8 cellular contexts compared by ENCODE assay signal in genomic region chr6:165662041-165662491, GRCh38. TPM values are rescaled to one million over a fixed set of nuclear protein-coding genes. Genes with fewer than 3 reads are reported as not detected.
DNase-seq lines count a peak whose midpoint lies in the region; ATAC-seq, FAIRE-seq and TF ChIP-seq lines count a peak whose summit lies in the region.

No MANE protein-coding gene starts in this region.

- FAIRE-seq in urothelium cell line (lab: Jason Lieb, UNC), result peak; percentile 37

- no peaks in the 10 kb centered on the region for H3K36me3 ChIP-seq in breast epithelium
- no peaks in the 10 kb centered on the region for H3K36me3 ChIP-seq in mammary epithelial cell (ENCODE audit: insufficient read depth, low read length)
- H3K36me3 ChIP-seq in mesenchymal stem cell (ENCODE audit: control insufficient read depth in 1 of 2, insufficient read depth in 2 of 2, low read depth in 1 of 2, low read length in 2 of 2), result no peaks in the 10 kb centered on the region

- peaks cover 7% of the 10 kb centered on the region for H3K4me1 Mint-ChIP-seq in activated CD4-positive, alpha-beta T cell treated with anti-CD3 and anti-CD28 coated beads, Interleukin-2, amount 10 ng/mL, durations not matched to agents 7 days and 5 days

- no peak overlapping the region for H4K91ac ChIP-seq in mesenchymal stem cell (ENCODE audit: low read length)

- peak overlapping the region; percentile 12 for H4K8ac ChIP-seq in mesenchymal stem cell (ENCODE audit: low read length)

- no peak overlapping the region for H2BK15ac ChIP-seq in mesenchymal stem cell (ENCODE audit: low read depth, poor library complexity, severe bottlenecking)

- in situ Hi-C loops in mammary epithelial cell (cut with MboI; ENCODE audit: low sequenced_read_pairs in 2 of 2), result no loop called here

- H2AFZ ChIP-seq in mammary epithelial cell (ENCODE audit: low read depth, low read length) (no peak overlapping the region), mesenchymal stem cell (ENCODE audit: low read depth, low read length) (peak overlapping the region; percentile 30)

- dilution Hi-C loops in mammary epithelial cell (cut with HindIII; ENCODE audit: low sequenced_read_pairs), result no loop called here

- CTCF ChIA-PET in mammary epithelial cell (lab: Charles Lee; ENCODE audit: low non-redundant PET), result no interaction called here
- CTCF ChIA-PET in activated CD4-positive, alpha-beta T cell treated with anti-CD3 and anti-CD28 coated beads, Interleukin-2, amount 10 ng/mL, durations not matched to agents 7 days and 5 days (lab: Charles Lee), result no interaction called here

- BruUV-seq in mammary epithelial cell (replicated peaks; lab: Mats Ljungman, UMichigan), result no TSS peak

- no peak for TF ChIP-seq POLR2A in breast epithelium (IDR thresholded peaks at IDR 0.05)

- no peaks in the 10 kb centered on the region for H3K9me3 Mint-ChIP-seq in activated CD4-positive, alpha-beta T cell treated with anti-CD3 and anti-CD28 coated beads, Interleukin-2, amount 10 ng/mL, durations not matched to agents 7 days and 5 days

- H3K27ac ChIP-seq in breast epithelium (peak overlapping the region in 1 of 2 donors; percentile 70), mammary epithelial cell (ENCODE audit: insufficient read depth, low read depth, low read length) (no peak overlapping the region), coronary artery (peak overlapping the region; percentile 47 to 82), mesenchymal stem cell (ENCODE audit: low read length, poor library complexity, severe bottlenecking) (no peak overlapping the region)

- no peak overlapping the region for H3K14ac ChIP-seq in mesenchymal stem cell (ENCODE audit: low read length in 2 of 2)

- H2BK5ac ChIP-seq in mesenchymal stem cell (ENCODE audit: low read depth, low read length, poor library complexity, severe bottlenecking), result no peak overlapping the region

- no peak overlapping the region for H3K4ac ChIP-seq in mesenchymal stem cell (ENCODE audit: low read depth in 1 of 2, low read length in 2 of 2)

- H3K9me3 ChIP-seq in breast epithelium (no peaks in the 10 kb centered on the region), mammary epithelial cell (replicated peaks; ENCODE audit: insufficient read depth, low read length) (peaks cover 3% of the 10 kb centered on the region), mesenchymal stem cell (ENCODE audit: control insufficient read depth, low read length) (no peaks in the 10 kb centered on the region)

- no peak overlapping the region for H2AK5ac ChIP-seq in mesenchymal stem cell (ENCODE audit: low read length, severe bottlenecking)

- POLR2A ChIA-PET in activated CD4-positive, alpha-beta T cell treated with anti-CD3 and anti-CD28 coated beads, Interleukin-2, amount 10 ng/mL, durations not matched to agents 7 days and 5 days (lab: Charles Lee), result no interaction called here

- no peak overlapping the region for H2BK120ac ChIP-seq in mesenchymal stem cell (ENCODE audit: low read depth, low read length)

- H3K79me2 ChIP-seq in mammary epithelial cell (ENCODE audit: insufficient read depth, low read length), result no peaks in the 10 kb centered on the region

- no peaks in the 10 kb centered on the region for H4K20me1 ChIP-seq in mammary epithelial cell (ENCODE audit: insufficient read depth, low read length)

- H3K4me2 ChIP-seq in mammary epithelial cell (ENCODE audit: insufficient read depth, low read depth, low read length), result no peak overlapping the region
- peak overlapping the region; percentile 93 for H3K4me2 ChIP-seq in mesenchymal stem cell (ENCODE audit: low read length, poor library complexity, severe bottlenecking)

- peaks cover 0 to 68% of the 10 kb centered on the region in 2 donors for H3K27me3 ChIP-seq in breast epithelium
- peaks cover 38% of the 10 kb centered on the region for H3K27me3 ChIP-seq in mammary epithelial cell (ENCODE audit: insufficient read depth, low read length)
- peaks cover 0 to 82% of the 10 kb centered on the region in 2 experiments for H3K27me3 ChIP-seq in mesenchymal stem cell (ENCODE audit: control insufficient read depth in 1 of 2, insufficient read depth in 1 of 2, low read length in 2 of 2)

- peak overlapping the region in 1 of 2 experiments; percentile 65 for H3K18ac ChIP-seq in mesenchymal stem cell (ENCODE audit: low read depth in 1 of 2, low read length in 2 of 2)

- DNase-seq in breast epithelium (ENCODE audit: low spot score in 2 of 2) (no peak), mammary epithelial cell (no peak), coronary artery (ENCODE audit: low spot score) (no peak), mesenchymal stem cell (peak; percentile 46), urothelium cell line (ENCODE audit: low spot score) (peak; percentile 79), NCI-H2029 (lab: John Stamatoyannopoulos, UW) (no peak)
- no peak for DNase-seq in activated CD4-positive, alpha-beta T cell treated with anti-CD3 and anti-CD28 coated beads, Interleukin-2, amount 10 ng/mL, durations not matched to agents 7 days and 5 days

- no peak overlapping the region for H2BK12ac ChIP-seq in mesenchymal stem cell (ENCODE audit: low read length in 2 of 2)

- no peak overlapping the region for H3K27ac Mint-ChIP-seq in activated CD4-positive, alpha-beta T cell treated with anti-CD3 and anti-CD28 coated beads, Interleukin-2, amount 10 ng/mL, durations not matched to agents 7 days and 5 days

- no peak overlapping the region for H3K4me3 Mint-ChIP-seq in activated CD4-positive, alpha-beta T cell treated with anti-CD3 and anti-CD28 coated beads, Interleukin-2, amount 10 ng/mL, durations not matched to agents 7 days and 5 days

- no peak overlapping the region for H3K23ac ChIP-seq in mesenchymal stem cell (ENCODE audit: low read length in 2 of 2)

- H3K9ac ChIP-seq in mammary epithelial cell (ENCODE audit: insufficient read depth, low read length) (no peak overlapping the region), mesenchymal stem cell (ENCODE audit: low read length) (no peak overlapping the region)

- 0% methylated on average over 5 of the region's 55 CpGs for WGBS in mammary epithelial cell (ENCODE audit: low coverage, missing lambda C conversion rate)
- WGBS in mesenchymal stem cell, result 0% methylated on average over 13 of the region's 55 CpGs

- H3K36me3 Mint-ChIP-seq in activated CD4-positive, alpha-beta T cell treated with anti-CD3 and anti-CD28 coated beads, Interleukin-2, amount 10 ng/mL, durations not matched to agents 7 days and 5 days (ENCODE audit: low read depth), result no peaks in the 10 kb centered on the region

- peaks cover 5% of the 10 kb centered on the region for H3K79me1 ChIP-seq in mesenchymal stem cell (replicated peaks; ENCODE audit: low read length, poor library complexity, severe bottlenecking)

- peak overlapping the region; percentile 59 to 80 (median 66) for H3K4me3 ChIP-seq in breast epithelium
- no peak overlapping the region for H3K4me3 ChIP-seq in mammary epithelial cell (replicated peaks in 1 of 3; ENCODE audit: insufficient read depth in 1 of 3, low read depth in 2 of 3, low read length in 3 of 3)
- H3K4me3 ChIP-seq in coronary artery, result peak overlapping the region; percentile 77
- H3K4me3 ChIP-seq in mesenchymal stem cell (ENCODE audit: insufficient read depth in 1 of 2, low read depth in 1 of 2, low read length in 2 of 2), result peak overlapping the region; percentile 73 to 87

- intact Hi-C loops in breast epithelium (cut with DNase I; ENCODE audit: low total_unique reads) (no loop called here), mammary epithelial cell (cut with micrococcal nuclease) (no loop called here)

- H3K27me3 Mint-ChIP-seq in activated CD4-positive, alpha-beta T cell treated with anti-CD3 and anti-CD28 coated beads, Interleukin-2, amount 10 ng/mL, durations not matched to agents 7 days and 5 days, result peaks cover 61% of the 10 kb centered on the region

- no peak for TF ChIP-seq CTCF in breast epithelium (IDR thresholded peaks at IDR 0.05)
- TF ChIP-seq CTCF in mammary epithelial cell (conservative IDR thresholded peaks at IDR 0.05 in 1 of 2, IDR thresholded peaks at IDR 0.05 in 1 of 2; ENCODE audit: extremely low read depth in 1 of 2, insufficient read depth in 1 of 2, low read depth in 1 of 2, low read length in 2 of 2), result no peak
- TF ChIP-seq CTCF in coronary artery (IDR thresholded peaks at IDR 0.05), result no peak

- no peak for ATAC-seq in HG03354 (IDR thresholded peaks at IDR 0.05; ENCODE audit: poor library complexity, severe bottlenecking, unreplicated experiment)

- H3K4me1 ChIP-seq in breast epithelium (peaks cover 8 to 10% of the 10 kb centered on the region in 2 donors), mammary epithelial cell (ENCODE audit: insufficient read depth, low read length) (no peaks in the 10 kb centered on the region), mesenchymal stem cell (ENCODE audit: control insufficient read depth, insufficient read depth, low read depth, low read length) (peaks cover 23% of the 10 kb centered on the region)

RNA-seq across cellular contexts. Expression of gene PDE10A, which starts 1.0 kb away (rescaled TPM):
- total RNA-seq in breast epithelium, result 10 to 100 TPM in 2 of 3 donors, 1 to 10 TPM in 1; 2.7 to 22.0 (median 12.6) TPM
- total RNA-seq in mammary epithelial cell, result not detected
- polyA plus RNA-seq in mammary epithelial cell, result not detected
- 1.4 TPM for polyA minus RNA-seq in mammary epithelial cell
- 1.1 TPM for polyA plus RNA-seq in mesenchymal stem cell (2013, experiment 1 of 2)
- 1.1 TPM for polyA plus RNA-seq in mesenchymal stem cell (2013, experiment 2 of 2)
- total RNA-seq in activated CD4-positive, alpha-beta T cell treated with anti-CD3 and anti-CD28 coated beads, Interleukin-2, amount 10 ng/mL, durations not matched to agents 7 days and 5 days, result not detected

Comparison
In these comparisons a context has a peak if more than half of its experiments do, and no peak if none do; other contexts are left out.
1. H3K4me3 ChIP-seq: peak in breast epithelium (3 of 3), coronary artery (single experiment) and mesenchymal stem cell (2 of 2); none in mammary epithelial cell (0 of 3).
2. DNase-seq: peak in mesenchymal stem cell (single experiment) and urothelium cell line (single experiment); none in breast epithelium (0 of 2), mammary epithelial cell (single experiment), coronary artery (single experiment), activated CD4-positive, alpha-beta T cell treated with anti-CD3 and anti-CD28 coated beads, Interleukin-2, amount 10 ng/mL, durations not matched to agents 7 days and 5 days (single experiment) and NCI-H2029 (single experiment).
3. H3K27ac ChIP-seq: peak in coronary artery (2 of 2); none in mammary epithelial cell (single experiment) and mesenchymal stem cell (single experiment).